Comparison of ENCODE assay signal across 23 cellular contexts in genomic region chr1:241736387-241736786, GRCh38.
"Had no signal": no experiment of that assay in that cellular context is flagged by ENCODE, and none has a peak within 500 bp of the region (broad histone marks: within the 10 kb centered on the region; RNA-seq: fewer than 3 reads in every experiment).

No MANE protein-coding gene starts in this region.

- H3K4me1 ChIP-seq: ascending aorta, left ventricle myocardium inferior, prostate gland, thyroid gland had no signal

- ATAC-seq: activated T-cell treated with anti-CD3 and anti-CD28 coated beads, Interleukin-2, amount 50 U/mL, for 72 hours; esophagus mucosa; natural killer cell had no signal

- H3K27ac Mint-ChIP-seq: activated naive CD4-positive, alpha-beta T cell treated with anti-CD3 and anti-CD28 coated beads for 36 hours; activated T-cell treated with anti-CD3 and anti-CD28 coated beads, Interleukin-2, amount 50 U/mL, for 72 hours; immature natural killer cell; natural killer cell had no signal

- H3K27me3 ChIP-seq: ascending aorta, brain microvascular endothelial cell, ovary, thyroid gland had no signal

- H3K4me3 Mint-ChIP-seq: activated naive CD4-positive, alpha-beta T cell treated with anti-CD3 and anti-CD28 coated beads for 36 hours; activated T-cell treated with anti-CD3 and anti-CD28 coated beads, Interleukin-2, amount 50 U/mL, for 72 hours; immature natural killer cell; natural killer cell had no signal

- H3K9me3 Mint-ChIP-seq: activated naive CD4-positive, alpha-beta T cell treated with anti-CD3 and anti-CD28 coated beads for 36 hours; activated T-cell treated with anti-CD3 and anti-CD28 coated beads, Interleukin-2, amount 50 U/mL, for 72 hours; immature natural killer cell; natural killer cell had no signal

- H3K36me3 ChIP-seq: ascending aorta, brain microvascular endothelial cell, left ventricle myocardium inferior, ovary, prostate gland, thyroid gland, WERI-Rb-1 had no signal

- H3K36me3 Mint-ChIP-seq: immature natural killer cell, natural killer cell had no signal

- H3K9me3 ChIP-seq: ascending aorta, left ventricle myocardium inferior, ovary, prostate gland, thyroid gland had no signal

- H3K4me3 ChIP-seq: ascending aorta, hepatocyte, left ventricle myocardium inferior, ovary, prostate gland, thyroid gland had no signal

- DNase-seq: activated CD4-positive, alpha-beta T cell treated with anti-CD3 and anti-CD28 coated beads for 1 hour; activated CD4-positive, alpha-beta T cell treated with anti-CD3 and anti-CD28 coated beads, Interleukin-2, amount 50 U/mL, for 1 hour; activated effector memory CD4-positive, alpha-beta T cell treated with Interleukin-2 at 50 U/mL for 16 hours; activated naive CD4-positive, alpha-beta T cell treated with anti-CD3 and anti-CD28 coated beads for 36 hours; activated T-cell treated with anti-CD3 and anti-CD28 coated beads, Interleukin-2, amount 50 U/mL, for 72 hours; brain microvascular endothelial cell; caudate nucleus; dermis blood vessel endothelial cell; effector CD8-positive, alpha-beta T cell; foreskin melanocyte; immature natural killer cell; left ventricle myocardium inferior; natural killer cell; ovary; stimulated activated CD4-positive, alpha-beta T cell treated with anti-CD3 and anti-CD28 coated beads, Interleukin-2, amount 100 ng/mL, for 48 hours; stimulated activated naive CD4-positive, alpha-beta T cell treated with Interleukin-2 at 50 U/mL for 16 hours; substantia nigra; thyroid gland; WERI-Rb-1 had no signal

- H3K27ac ChIP-seq: ascending aorta, brain microvascular endothelial cell, hepatocyte, left ventricle myocardium inferior, ovary, prostate gland, thyroid gland, WERI-Rb-1 had no signal

- H3K4me1 Mint-ChIP-seq: immature natural killer cell, natural killer cell had no signal
